Comparison of ENCODE assay signal across 21 cellular contexts in the genomic region with DNA sequence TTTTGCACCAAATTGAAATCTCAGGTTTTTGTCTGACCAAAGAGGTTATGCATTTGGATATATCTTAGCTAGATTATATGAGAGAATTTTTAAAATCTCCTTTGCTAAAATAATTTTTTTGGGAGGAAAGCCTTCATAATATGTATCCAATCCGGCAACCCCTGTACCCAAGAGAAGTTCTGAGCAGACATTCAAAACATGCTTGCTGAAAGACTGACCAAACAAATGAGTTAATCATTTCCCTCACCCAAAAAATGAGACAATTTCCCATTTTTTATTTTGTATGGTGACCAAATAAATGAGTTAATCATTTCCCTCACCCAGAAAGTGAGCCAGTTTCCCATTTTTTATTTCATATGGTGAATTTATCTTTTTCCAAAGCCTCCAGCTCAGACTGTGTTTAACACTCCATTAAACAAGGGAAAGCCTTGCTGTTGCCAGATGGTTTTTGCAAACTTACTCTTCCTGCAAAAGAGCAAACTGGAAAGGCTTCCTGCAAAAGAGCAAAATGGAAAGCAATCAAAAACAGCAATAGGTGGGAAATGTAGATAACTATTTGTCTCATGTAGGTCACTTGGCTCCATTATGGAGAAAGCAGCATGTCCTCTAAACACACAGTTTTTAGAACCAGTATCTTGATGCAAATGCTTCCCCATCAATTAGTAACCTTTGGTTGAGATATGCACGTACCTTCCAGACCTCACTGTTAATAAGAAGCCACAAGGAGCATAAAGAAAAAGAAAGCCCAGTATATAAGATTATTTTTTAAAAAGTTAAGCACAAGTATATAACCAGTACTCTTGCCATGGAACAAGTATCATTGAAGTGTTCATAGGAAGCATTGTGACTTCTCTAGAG.
DNase-seq lines count a peak whose midpoint lies in the region; ATAC-seq and TF ChIP-seq lines count a peak whose summit lies in the region.
"Had no signal": no experiment of that assay in that cellular context is flagged by ENCODE, and none has a peak within 500 bp of the region (broad histone marks: within the 10 kb centered on the region; RNA-seq: fewer than 3 reads in every experiment).

No MANE protein-coding gene starts in this region.

- H3K9me3 ChIP-seq in endodermal cell (ENCODE audit: control insufficient read depth, low read length) = no peaks in the 10 kb centered on the region
- no peaks in the 10 kb centered on the region for H3K9me3 ChIP-seq in esophagus muscularis mucosa

- no peaks in the 10 kb centered on the region for H3K4me1 ChIP-seq in endodermal cell (ENCODE audit: control insufficient read depth, insufficient read depth, low read length)
- peaks cover 0 to 16% (median 6%) of the 10 kb centered on the region in 4 donors for H3K4me1 ChIP-seq in esophagus muscularis mucosa

- no peak overlapping the region for H3K27ac ChIP-seq in endodermal cell (ENCODE audit: low read depth, low read length)
- no peak overlapping the region for H3K27ac ChIP-seq in esophagus muscularis mucosa (replicated peaks in 1 of 4)
- H3K27ac ChIP-seq: coronary artery, neural progenitor cell had no signal

- H3K36me3 ChIP-seq in endodermal cell (ENCODE audit: control insufficient read depth, insufficient read depth, low read length) (no peaks in the 10 kb centered on the region), esophagus muscularis mucosa (no peaks in the 10 kb centered on the region)
- H3K36me3 ChIP-seq: neural progenitor cell had no signal

- H3K27me3 ChIP-seq in endodermal cell (ENCODE audit: control insufficient read depth, insufficient read depth, low read length, poor library complexity, severe bottlenecking) = no peaks in the 10 kb centered on the region
- H3K27me3 ChIP-seq in esophagus muscularis mucosa = no peaks in the 10 kb centered on the region
- H3K27me3 ChIP-seq: neural progenitor cell had no signal

- H3K4me1 Mint-ChIP-seq in endodermal cell = no peaks in the 10 kb centered on the region
- H3K4me1 Mint-ChIP-seq: activated T-helper 17 cell treated with anti-CD3 and anti-CD28 coated beads, Interleukin-2, amount 50 U/mL, for 72 hours; CD4-positive, alpha-beta memory T cell; immature natural killer cell had no signal

- TF ChIP-seq CTCF in endodermal cell (conservative IDR thresholded peaks at IDR 0.05) = no peak
- no peak for TF ChIP-seq CTCF in esophagus muscularis mucosa (IDR thresholded peaks at IDR 0.05)

- DNase-seq in endodermal cell = no peak
- DNase-seq in left colon = no peak
- no peak for DNase-seq in esophagus muscularis mucosa (ENCODE audit: extremely low spot score)
- DNase-seq in GDM1 (lab: John Stamatoyannopoulos, UW) = no peak
- DNase-seq: activated CD4-positive, alpha-beta memory T cell treated with anti-CD3 and anti-CD28 coated beads for 36 hours; CD4-positive, alpha-beta memory T cell; immature natural killer cell; mesendoderm; NCI-H1694 treated with DMSO at 0.1 percent for 48 hours; NCI-H510A; right cardiac atrium; stimulated activated CD4-positive, alpha-beta T cell treated with anti-CD3 and anti-CD28 coated beads, Interleukin-2, amount 100 ng/mL, for 24 hours; stimulated activated CD8-positive, alpha-beta memory T cell treated with anti-CD3 and anti-CD28 coated beads, Interleukin-4, amount 100 ng/mL, for 48 hours had no signal

- H3K9me3 Mint-ChIP-seq in endodermal cell = peaks cover 11% of the 10 kb centered on the region
- H3K9me3 Mint-ChIP-seq: activated CD4-positive, alpha-beta memory T cell treated with anti-CD3 and anti-CD28 coated beads for 36 hours; activated T-helper 17 cell treated with anti-CD3 and anti-CD28 coated beads, Interleukin-2, amount 50 U/mL, for 72 hours had no signal

- no peak overlapping the region for H3K27ac Mint-ChIP-seq in endodermal cell
- H3K27ac Mint-ChIP-seq: activated CD4-positive, alpha-beta memory T cell treated with anti-CD3 and anti-CD28 coated beads for 36 hours; activated T-helper 17 cell treated with anti-CD3 and anti-CD28 coated beads, Interleukin-2, amount 50 U/mL, for 72 hours; CD4-positive, alpha-beta memory T cell; immature natural killer cell; neural progenitor cell had no signal

- H3K27me3 Mint-ChIP-seq in endodermal cell (ENCODE audit: insufficient read depth) = no peaks in the 10 kb centered on the region
- H3K27me3 Mint-ChIP-seq: activated CD4-positive, alpha-beta memory T cell treated with anti-CD3 and anti-CD28 coated beads for 36 hours; activated T-helper 17 cell treated with anti-CD3 and anti-CD28 coated beads, Interleukin-2, amount 50 U/mL, for 72 hours; CD4-positive, alpha-beta memory T cell had no signal

- TF ChIP-seq POLR2A in esophagus muscularis mucosa (IDR thresholded peaks at IDR 0.05; ENCODE audit: low read depth) = no peak

- no peak overlapping the region for H3K4me3 Mint-ChIP-seq in endodermal cell
- H3K4me3 Mint-ChIP-seq: activated CD4-positive, alpha-beta memory T cell treated with anti-CD3 and anti-CD28 coated beads for 36 hours; activated T-helper 17 cell treated with anti-CD3 and anti-CD28 coated beads, Interleukin-2, amount 50 U/mL, for 72 hours; CD4-positive, alpha-beta memory T cell; immature natural killer cell; neural progenitor cell had no signal

- no peaks in the 10 kb centered on the region for H3K36me3 Mint-ChIP-seq in endodermal cell (ENCODE audit: low read depth)
- H3K36me3 Mint-ChIP-seq: activated CD4-positive, alpha-beta memory T cell treated with anti-CD3 and anti-CD28 coated beads for 36 hours; CD4-positive, alpha-beta memory T cell; immature natural killer cell; neural progenitor cell had no signal

- no peak for TF ChIP-seq EP300 in esophagus muscularis mucosa (IDR thresholded peaks at IDR 0.05)

- ATAC-seq in GM18498 (IDR thresholded peaks at IDR 0.05; ENCODE audit: unreplicated experiment) (peak; percentile 50), GM19467 (IDR thresholded peaks at IDR 0.05; ENCODE audit: unreplicated experiment) (peak; percentile 74), HG02943 (IDR thresholded peaks at IDR 0.05; ENCODE audit: low read depth, unreplicated experiment) (peak; percentile 86), HG03565 (IDR thresholded peaks at IDR 0.05; ENCODE audit: unreplicated experiment) (peak; percentile 38), left colon (no peak)
- ATAC-seq: activated T-helper 17 cell treated with anti-CD3 and anti-CD28 coated beads, Interleukin-2, amount 50 U/mL, for 72 hours; Panc1; right cardiac atrium had no signal

- H3K4me3 ChIP-seq in endodermal cell (ENCODE audit: low read length) (no peak overlapping the region), esophagus muscularis mucosa (no peak overlapping the region)
- H3K4me3 ChIP-seq: coronary artery, neural progenitor cell had no signal

- H3K9ac ChIP-seq in endodermal cell (ENCODE audit: extremely low read depth, low read length, poor library complexity, severe bottlenecking) = no peak overlapping the region
- H3K9ac ChIP-seq: neural progenitor cell had no signal

- intact Hi-C loops in left colon (cut with DNase I, micrococcal nuclease) = no loop called here
- intact Hi-C loops in esophagus muscularis mucosa (cut with DNase I) = no loop called here

- WGBS in endodermal cell (ENCODE audit: insufficient coverage in 1 of 2, insufficient read length in 1 of 2), 2 experiments = 90% methylated on average over 2 of the region's 2 CpGs; no CpG with 5 or more reads in 1 of the 2 experiments
- 60% methylated on average over 2 of the region's 2 CpGs for WGBS in esophagus muscularis mucosa
